Comparison of ENCODE assay signal across 22 cellular contexts in the genomic region with DNA sequence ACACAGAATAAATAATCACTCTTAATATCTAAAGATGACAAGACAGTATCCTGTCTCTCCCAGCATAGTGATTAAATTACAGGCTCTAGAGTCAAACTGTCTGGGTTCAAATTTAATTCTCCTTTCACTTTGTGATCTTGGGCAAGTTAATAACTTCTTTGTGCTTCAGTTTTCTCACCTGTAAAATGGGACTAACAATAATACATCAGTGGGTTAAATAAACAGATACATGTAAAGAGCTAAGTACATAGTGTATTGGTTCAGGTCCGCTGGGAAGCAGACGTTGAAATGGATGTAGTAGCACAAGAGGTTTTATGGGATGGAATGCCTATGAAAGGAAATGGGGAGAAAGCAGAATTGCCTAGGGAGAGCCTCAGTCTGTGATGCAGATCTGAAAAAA.
"Had no signal": no experiment of that assay in that cellular context is flagged by ENCODE, and none has a peak within 500 bp of the region (broad histone marks: within the 10 kb centered on the region; RNA-seq: fewer than 3 reads in every experiment).

No MANE protein-coding gene starts in this region.

- H3K27me3 Mint-ChIP-seq: naive thymus-derived CD4-positive, alpha-beta T cell had no signal

- H3K9me3 Mint-ChIP-seq: immature natural killer cell, memory B cell had no signal

- H3K27ac Mint-ChIP-seq: immature natural killer cell; memory B cell; naive thymus-derived CD4-positive, alpha-beta T cell had no signal

- H3K36me3 Mint-ChIP-seq: immature natural killer cell; memory B cell; naive thymus-derived CD4-positive, alpha-beta T cell had no signal

- H3K27ac ChIP-seq: coronary artery, heart left ventricle, hepatocyte, left lung, lower lobe of right lung had no signal

- DNase-seq: dermis blood vessel endothelial cell; dorsolateral prefrontal cortex; effector CD4-positive, alpha-beta T cell; effector memory CD4-positive, alpha-beta T cell; esophagus squamous epithelium; foreskin melanocyte; gastrocnemius medialis; heart left ventricle; immature natural killer cell; islet precursor cell; kidney; kidney glomerular epithelial cell; left colon; left lung; left ventricle myocardium superior; lower lobe of right lung; mesendoderm; midbrain; naive thymus-derived CD4-positive, alpha-beta T cell had no signal

- H3K4me2 ChIP-seq: hepatocyte had no signal

- H3K4me1 Mint-ChIP-seq: immature natural killer cell, memory B cell had no signal

- H3K36me3 ChIP-seq: esophagus squamous epithelium, gastrocnemius medialis, heart left ventricle, left lung, lower lobe of right lung had no signal

- H3K4me3 ChIP-seq: coronary artery, dorsolateral prefrontal cortex, esophagus squamous epithelium, gastrocnemius medialis, heart left ventricle, hepatocyte, left lung, lower lobe of right lung had no signal

- H2AFZ ChIP-seq: hepatocyte had no signal

- H3K9me3 ChIP-seq: esophagus squamous epithelium, gastrocnemius medialis, heart left ventricle, left lung, lower lobe of right lung had no signal

- H3K4me3 Mint-ChIP-seq: immature natural killer cell; memory B cell; naive thymus-derived CD4-positive, alpha-beta T cell had no signal

- H3K27me3 ChIP-seq: dorsolateral prefrontal cortex, esophagus squamous epithelium, gastrocnemius medialis, heart left ventricle, hepatocyte, left lung had no signal

- H3K4me1 ChIP-seq: left lung, lower lobe of right lung had no signal
